ENCODE assay signal across 8 cellular contexts in genomic region chr4:71270901-71271300, GRCh38.
A peak's percentile ranks its signal among the peaks of the same experiment; 100 is the strongest.
DNase-seq lines count a peak whose midpoint lies in the region; ATAC-seq and TF ChIP-seq lines count a peak whose summit lies in the region.

No MANE protein-coding gene starts in this region.

- H3K36me3 ChIP-seq in HEK293 (ENCODE audit: control insufficient read depth in 2 of 2, insufficient read depth in 1 of 2, low read length in 2 of 2) = no peaks in the 10 kb centered on the region

- DNase-seq in activated gamma-delta T cell treated with Interleukin-2 at 50 U/mL for 16 hours (peak; percentile 10), activated gamma-delta T cell (lab: John Stamatoyannopoulos, UW) (no peak), OCI-M1 (lab: John Stamatoyannopoulos, UW) (peak; percentile 64), left ventricle myocardium superior (no peak), GM19238 (ENCODE audit: insufficient read length, low spot score) (no peak)

- intact Hi-C loops in left ventricle myocardium superior (cut with micrococcal nuclease) = no loop called here

- H3K4me3 ChIP-seq in HEK293 (ENCODE audit: low read depth, low read length) = no peak overlapping the region

- H3K27ac ChIP-seq in HEK293 (ENCODE audit: extremely low read depth, low read depth, low read length) = no peak overlapping the region

- POLR2A ChIA-PET in HEK293 (lab: Yijun Ruan, JAX) = no interaction called here

- TF ChIP-seq CTCF in HEK293 (tag by site-specific recombination; IDR thresholded peaks at IDR 0.05) = no peak

- CTCF ChIA-PET in HEK293 (lab: Yijun Ruan, JAX) = interaction anchor here (0.5 to 2.8 kb wide), 11 partner anchors 41 to 1015 kb away, joined by 3 to 19 read pairs (median 4); no protein-coding TSS in a partner anchor

- H3K4me1 ChIP-seq in HEK293 (ENCODE audit: control insufficient read depth, insufficient read depth, low read length) = 0 out of 2 replicates have a peak, but pooled peaks cover 2% of the 10 kb centered on the region

- H3K9me3 ChIP-seq in HEK293 (ENCODE audit: control insufficient read depth, insufficient read depth, low read depth, low read length) = no peaks in the 10 kb centered on the region

- ATAC-seq in left ventricle myocardium superior = peak; percentile 58
- no peak for ATAC-seq in HG03159 (IDR thresholded peaks at IDR 0.05; ENCODE audit: unreplicated experiment)
- ATAC-seq in activated CD4-positive, CD25-positive, alpha-beta regulatory T cell treated with anti-CD3 and anti-CD28 coated beads, Interleukin-2, amount 50 U/mL, for 24 hours = no peak

TF ChIP-seq in HEK293, 187 proteins besides CTCF, POLR2A, EP300 and RAD21:
- TF ChIP-seq ZIC2 (tag by site-specific recombination; IDR thresholded peaks at IDR 0.05) (no peak), HOXC10 (CRISPR knock-in tag; IDR thresholded peaks at IDR 0.05) (no peak), KLF7 (tag by site-specific recombination; IDR thresholded peaks at IDR 0.05; ENCODE audit: borderline replicate concordance) (no peak), ZNF654 (tag by site-specific recombination; IDR thresholded peaks at IDR 0.05; ENCODE audit: low read depth) (peak; percentile 37), ZNF175 (tag by site-specific recombination; IDR thresholded peaks at IDR 0.05) (no peak), ZNF169 (tag by site-specific recombination; IDR thresholded peaks at IDR 0.05) (no peak), ZNF394 (tag by site-specific recombination; IDR thresholded peaks at IDR 0.05; ENCODE audit: borderline replicate concordance) (no peak), PATZ1 (tag by site-specific recombination; IDR thresholded peaks at IDR 0.05) (no peak)

Comparison
In these comparisons a context has a peak if more than half of its experiments do, and no peak if none do; other contexts are left out.
1. DNase-seq: peak in activated gamma-delta T cell treated with Interleukin-2 at 50 U/mL for 16 hours (single experiment) and OCI-M1 (single experiment); none in activated gamma-delta T cell (single experiment), left ventricle myocardium superior (single experiment) and GM19238 (single experiment).